In the genomic region with DNA sequence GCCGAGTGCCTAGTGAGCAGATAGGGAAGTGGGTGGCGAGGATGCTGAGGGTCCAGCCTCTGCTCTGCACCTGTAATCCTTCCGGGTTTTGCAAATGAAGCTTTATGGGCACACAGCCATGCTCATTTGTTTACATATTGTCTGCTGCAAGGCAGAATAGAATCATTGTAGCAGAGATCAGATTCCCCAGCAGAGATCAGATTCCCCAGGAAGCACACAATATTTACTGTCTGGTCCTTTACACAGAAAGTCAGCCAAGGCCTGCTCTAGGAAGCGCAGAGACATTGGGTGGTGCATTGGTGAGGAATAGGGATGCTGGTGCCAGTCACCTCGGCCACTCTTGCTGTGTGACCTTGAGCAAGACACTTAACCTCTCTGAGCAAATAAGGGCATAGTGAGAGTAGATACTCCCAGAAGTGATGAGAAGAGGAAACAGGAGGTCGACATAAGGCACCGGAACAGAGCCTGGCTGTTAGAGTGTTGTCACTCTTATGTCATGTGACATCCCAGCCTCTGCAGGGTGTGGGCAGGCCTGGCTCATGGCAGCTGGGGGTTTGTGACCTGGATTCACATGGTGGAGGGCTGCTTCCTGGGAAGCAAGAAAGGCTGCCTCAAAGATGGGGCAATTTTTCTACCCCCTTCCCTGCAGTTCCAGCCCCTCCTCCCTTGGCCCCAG, we compare ENCODE assay signal across 10 cellular contexts. TPM values are rescaled to one million over a fixed set of nuclear protein-coding genes. Genes with fewer than 3 reads are reported as not detected.
DNase-seq lines count a peak whose midpoint lies in the region; ATAC-seq and TF ChIP-seq lines count a peak whose summit lies in the region.
"Had no signal": no experiment of that assay in that cellular context is flagged by ENCODE, and none has a peak within 500 bp of the region (broad histone marks: within the 10 kb centered on the region; RNA-seq: fewer than 3 reads in every experiment).

No MANE protein-coding gene starts in this region.

- H3K36me3 Mint-ChIP-seq in WTC11 = no peaks in the 10 kb centered on the region
- H3K36me3 Mint-ChIP-seq in naive thymus-derived CD4-positive, alpha-beta T cell = peaks cover 0 to 9% (median 3%) of the 10 kb centered on the region in 5 donors

- H3K27me3 ChIP-seq in naive thymus-derived CD4-positive, alpha-beta T cell (ENCODE audit: control insufficient read depth in 2 of 2, insufficient read depth in 2 of 2, low read length in 2 of 2) = no peaks in the 10 kb centered on the region
- H3K27me3 ChIP-seq in ovary = no peaks in the 10 kb centered on the region

- H3K4me3 ChIP-seq in naive thymus-derived CD4-positive, alpha-beta T cell (ENCODE audit: low read length) = no peak overlapping the region
- H3K4me3 ChIP-seq in ovary = no peak overlapping the region

- peak; percentile 69 for DNase-seq in G401 (ENCODE audit: low spot score)
- DNase-seq in NCI-H146 treated with DMSO at 0.1 percent for 48 hours (lab: John Stamatoyannopoulos, UW; ENCODE audit: unreplicated experiment) = peak; percentile 56
- no peak for DNase-seq in WTC11 (ENCODE audit: low spot score)
- no peak for DNase-seq in naive thymus-derived CD4-positive, alpha-beta T cell
- no peak for DNase-seq in ovary
- DNase-seq: GOT3; stimulated activated CD4-positive, alpha-beta T cell treated with anti-CD3 and anti-CD28 coated beads, Interleukin-4, amount 100 ng/mL, for 24 hours had no signal

- no peak for TF ChIP-seq EP300 in ovary (IDR thresholded peaks at IDR 0.05)

- no peak overlapping the region for H3K27ac ChIP-seq in naive thymus-derived CD4-positive, alpha-beta T cell (ENCODE audit: low read depth, low read length)
- H3K27ac ChIP-seq in ovary = no peak overlapping the region

- intact Hi-C loops in naive thymus-derived CD4-positive, alpha-beta T cell (cut with micrococcal nuclease) = no loop called here
- intact Hi-C loops in ovary (cut with DNase I) = no loop called here

- WGBS in ovary, 3 donors = 56 to 69% (median 64%) methylated on average over 7 of the region's 7 CpGs

- TF ChIP-seq CTCF in WTC11 (IDR thresholded peaks at IDR 0.05) = no peak
- no peak for TF ChIP-seq CTCF in ovary (IDR thresholded peaks at IDR 0.05)

- peaks cover 38% of the 10 kb centered on the region for H3K4me1 Mint-ChIP-seq in WTC11
- H3K4me1 Mint-ChIP-seq in naive thymus-derived CD4-positive, alpha-beta T cell = peaks cover 6 to 20% (median 19%) of the 10 kb centered on the region in 7 donors

- H3K36me3 ChIP-seq in naive thymus-derived CD4-positive, alpha-beta T cell (ENCODE audit: control insufficient read depth in 2 of 3, insufficient read depth in 3 of 3, low read length in 3 of 3) = no peaks in the 10 kb centered on the region
- no peaks in the 10 kb centered on the region for H3K36me3 ChIP-seq in ovary

- TF ChIP-seq POLR2A in ovary (IDR thresholded peaks at IDR 0.05) = no peak

- no peaks in the 10 kb centered on the region for H3K27me3 Mint-ChIP-seq in WTC11 (ENCODE audit: low read depth)
- H3K27me3 Mint-ChIP-seq in naive thymus-derived CD4-positive, alpha-beta T cell = no peaks in the 10 kb centered on the region

- CTCF ChIA-PET in WTC11 (lab: Charles Lee) = interaction anchor here (0.7 to 2.1 kb wide), 6 partner anchors 9 to 110 kb away, joined by 3 to 9 read pairs (median 4); no protein-coding TSS in a partner anchor
- CTCF ChIA-PET in naive thymus-derived CD4-positive, alpha-beta T cell (lab: Charles Lee) = interaction anchor here (0.7 kb wide), 1 partner anchor 334 kb away, joined by 3 read pairs; no protein-coding TSS in a partner anchor

- ATAC-seq in WTC11 = no peak
- ATAC-seq in naive thymus-derived CD4-positive, alpha-beta T cell = peak; percentile 51
- ATAC-seq in GM18867 (IDR thresholded peaks at IDR 0.05; ENCODE audit: unreplicated experiment) = no peak
- ATAC-seq in GM19397 (IDR thresholded peaks at IDR 0.05; ENCODE audit: unreplicated experiment) = no peak
- ATAC-seq in HG03108 (IDR thresholded peaks at IDR 0.05; ENCODE audit: unreplicated experiment) = no peak

- H3K9me3 ChIP-seq in naive thymus-derived CD4-positive, alpha-beta T cell (ENCODE audit: control insufficient read depth in 2 of 3, low read length in 3 of 3) = no peaks in the 10 kb centered on the region
- H3K9me3 ChIP-seq in ovary = no peaks in the 10 kb centered on the region

- POLR2A ChIA-PET in WTC11 (lab: Charles Lee) = no interaction called here
- POLR2A ChIA-PET in naive thymus-derived CD4-positive, alpha-beta T cell (lab: Charles Lee) = no interaction called here

- no peaks in the 10 kb centered on the region for H3K4me1 ChIP-seq in naive thymus-derived CD4-positive, alpha-beta T cell (ENCODE audit: control insufficient read depth in 2 of 2, insufficient read depth in 2 of 2, low read length in 2 of 2)
- H3K4me1 ChIP-seq in ovary (ENCODE audit: insufficient read depth) = peaks cover 16% of the 10 kb centered on the region

- H3K4me3 Mint-ChIP-seq in WTC11 = no peak overlapping the region
- H3K4me3 Mint-ChIP-seq in naive thymus-derived CD4-positive, alpha-beta T cell = no peak overlapping the region

- H3K9me3 Mint-ChIP-seq in WTC11 = no peaks in the 10 kb centered on the region
- H3K9me3 Mint-ChIP-seq in naive thymus-derived CD4-positive, alpha-beta T cell = no peaks in the 10 kb centered on the region

- peak overlapping the region; percentile 91 for H3K27ac Mint-ChIP-seq in WTC11
- peak overlapping the region in 6 of 9 donors; percentile 13 to 84 (median 32) for H3K27ac Mint-ChIP-seq in naive thymus-derived CD4-positive, alpha-beta T cell

- in situ Hi-C loops in G401 (cut with HindIII; ENCODE audit: low sequenced_read_pairs) = no loop called here

TF ChIP-seq in WTC11, 78 proteins besides CTCF, POLR2A, EP300 and RAD21:
- TF ChIP-seq ZNF671 (CRISPR knock-in tag; IDR thresholded peaks at IDR 0.05) (no peak), GABPB1 (CRISPR knock-in tag; IDR thresholded peaks at IDR 0.05) (no peak), JUN (CRISPR knock-in tag; IDR thresholded peaks at IDR 0.05) (no peak)
- TF ChIP-seq, protein P1, sequence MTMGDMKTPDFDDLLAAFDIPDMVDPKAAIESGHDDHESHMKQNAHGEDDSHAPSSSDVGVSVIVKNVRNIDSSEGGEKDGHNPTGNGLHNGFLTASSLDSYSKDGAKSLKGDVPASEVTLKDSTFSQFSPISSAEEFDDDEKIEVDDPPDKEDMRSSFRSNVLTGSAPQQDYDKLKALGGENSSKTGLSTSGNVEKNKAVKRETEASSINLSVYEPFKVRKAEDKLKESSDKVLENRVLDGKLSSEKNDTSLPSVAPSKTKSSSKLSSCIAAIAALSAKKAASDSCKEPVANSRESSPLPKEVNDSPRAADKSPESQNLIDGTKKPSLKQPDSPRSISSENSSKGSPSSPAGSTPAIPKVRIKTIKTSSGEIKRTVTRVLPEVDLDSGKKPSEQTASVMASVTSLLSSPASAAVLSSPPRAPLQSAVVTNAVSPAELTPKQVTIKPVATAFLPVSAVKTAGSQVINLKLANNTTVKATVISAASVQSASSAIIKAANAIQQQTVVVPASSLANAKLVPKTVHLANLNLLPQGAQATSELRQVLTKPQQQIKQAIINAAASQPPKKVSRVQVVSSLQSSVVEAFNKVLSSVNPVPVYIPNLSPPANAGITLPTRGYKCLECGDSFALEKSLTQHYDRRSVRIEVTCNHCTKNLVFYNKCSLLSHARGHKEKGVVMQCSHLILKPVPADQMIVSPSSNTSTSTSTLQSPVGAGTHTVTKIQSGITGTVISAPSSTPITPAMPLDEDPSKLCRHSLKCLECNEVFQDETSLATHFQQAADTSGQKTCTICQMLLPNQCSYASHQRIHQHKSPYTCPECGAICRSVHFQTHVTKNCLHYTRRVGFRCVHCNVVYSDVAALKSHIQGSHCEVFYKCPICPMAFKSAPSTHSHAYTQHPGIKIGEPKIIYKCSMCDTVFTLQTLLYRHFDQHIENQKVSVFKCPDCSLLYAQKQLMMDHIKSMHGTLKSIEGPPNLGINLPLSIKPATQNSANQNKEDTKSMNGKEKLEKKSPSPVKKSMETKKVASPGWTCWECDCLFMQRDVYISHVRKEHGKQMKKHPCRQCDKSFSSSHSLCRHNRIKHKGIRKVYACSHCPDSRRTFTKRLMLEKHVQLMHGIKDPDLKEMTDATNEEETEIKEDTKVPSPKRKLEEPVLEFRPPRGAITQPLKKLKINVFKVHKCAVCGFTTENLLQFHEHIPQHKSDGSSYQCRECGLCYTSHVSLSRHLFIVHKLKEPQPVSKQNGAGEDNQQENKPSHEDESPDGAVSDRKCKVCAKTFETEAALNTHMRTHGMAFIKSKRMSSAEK (CRISPR knock-in tag; IDR thresholded peaks at IDR 0.05; ENCODE audit: borderline replicate concordance) = no peak
- TF ChIP-seq, protein P2, sequence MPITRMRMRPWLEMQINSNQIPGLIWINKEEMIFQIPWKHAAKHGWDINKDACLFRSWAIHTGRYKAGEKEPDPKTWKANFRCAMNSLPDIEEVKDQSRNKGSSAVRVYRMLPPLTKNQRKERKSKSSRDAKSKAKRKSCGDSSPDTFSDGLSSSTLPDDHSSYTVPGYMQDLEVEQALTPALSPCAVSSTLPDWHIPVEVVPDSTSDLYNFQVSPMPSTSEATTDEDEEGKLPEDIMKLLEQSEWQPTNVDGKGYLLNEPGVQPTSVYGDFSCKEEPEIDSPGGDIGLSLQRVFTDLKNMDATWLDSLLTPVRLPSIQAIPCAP (CRISPR knock-in tag; IDR thresholded peaks at IDR 0.05) = no peak
TF ChIP-seq in WTC11: peak in this region for 0.

RNA-seq across cellular contexts. Expression of gene CARM1, which starts 25.6 kb away (rescaled TPM):
- total RNA-seq in G401 (2014; rRNA removed; shearing (Covaris generic)) = 41.8 and 54.2 TPM in 2 replicates
- total RNA-seq in WTC11 (2021) = 125 to 126 TPM (median 126 TPM) in 3 replicates
- 10 to 100 TPM; 21.3 to 43.1 (median 27.2) TPM for total RNA-seq in naive thymus-derived CD4-positive, alpha-beta T cell
- polyA plus RNA-seq in naive thymus-derived CD4-positive, alpha-beta T cell = under 1 TPM; 0.69 to 0.94 TPM
- total RNA-seq in ovary = 10 to 100 TPM; 10.1 to 42.1 (median 39.8) TPM
- 10 to 100 TPM; 14.7 to 26.6 TPM for polyA plus RNA-seq in ovary

RNA-seq across cellular contexts. Expression of gene YIPF2, which starts 31.4 kb away (rescaled TPM):
- 42.5 and 71.1 TPM in 2 replicates for total RNA-seq in G401 (2014; rRNA removed; shearing (Covaris generic))
- total RNA-seq in WTC11 (2021) (63.3 to 65.5 TPM (median 64.4 TPM) in 3 replicates), ovary (10 to 100 TPM; 31.6 to 66.4 (median 47.0) TPM)
- total RNA-seq in naive thymus-derived CD4-positive, alpha-beta T cell = 10 to 100 TPM; 20.5 to 27.9 (median 26.2) TPM
- 10 to 100 TPM; 11.7 to 12.9 TPM for polyA plus RNA-seq in naive thymus-derived CD4-positive, alpha-beta T cell
- 10 to 100 TPM; 10.3 to 42.9 TPM for polyA plus RNA-seq in ovary

RNA-seq across cellular contexts. Expression of gene TIMM29, which starts 31.6 kb away (rescaled TPM):
- 58.4 and 70.7 TPM in 2 replicates for total RNA-seq in G401 (2014; rRNA removed; shearing (Covaris generic))
- total RNA-seq in WTC11 (2021) (30.0 to 33.8 TPM (median 32.0 TPM) in 3 replicates), ovary (10 to 100 TPM; 14.7 to 22.4 (median 20.0) TPM)
- total RNA-seq in naive thymus-derived CD4-positive, alpha-beta T cell = 10 to 100 TPM; 15.8 to 33.4 (median 24.7) TPM
- polyA plus RNA-seq in naive thymus-derived CD4-positive, alpha-beta T cell = 10 to 100 TPM; 27.1 to 47.5 TPM
- polyA plus RNA-seq in ovary = 10 to 100 TPM; 13.8 to 15.1 TPM

RNA-seq across cellular contexts. Expression of gene C19orf38, which starts 48.8 kb away (rescaled TPM):
- total RNA-seq in G401 (2014; rRNA removed; shearing (Covaris generic)) = not detected in 2 replicates
- total RNA-seq in WTC11 (2021) (0.23 TPM in 1 of 3 replicates, not detected in the others), ovary (1 to 10 TPM in 4 of 7 donors, under 1 TPM in 3; 0.52 to 4.1 (median 1.3) TPM)
- total RNA-seq in naive thymus-derived CD4-positive, alpha-beta T cell = 10 to 100 TPM in 1 of 5 experiments, 1 to 10 TPM in 4; 2.5 to 50.5 (median 3.5) TPM
- polyA plus RNA-seq in naive thymus-derived CD4-positive, alpha-beta T cell = 1 to 10 TPM; 1.4 to 2.8 TPM
- polyA plus RNA-seq in ovary = 1 to 10 TPM in 1 of 2 donors, under 1 TPM in 1; 0.65 to 1.0 TPM

Comparison
In these comparisons a context has a peak if more than half of its experiments do, and no peak if none do; other contexts are left out.
1. DNase-seq: peak in G401 (single experiment) and NCI-H146 treated with DMSO at 0.1 percent for 48 hours (single experiment); none in WTC11 (single experiment), naive thymus-derived CD4-positive, alpha-beta T cell (0 of 9) and ovary (0 of 5).